ENCODE assay signal across 10 cellular contexts in genomic region chr4:163866728-163867313, GRCh38.
DNase-seq lines count a peak whose midpoint lies in the region; ATAC-seq lines count a peak whose summit lies in the region.
"Had no signal": no experiment of that assay in that cellular context is flagged by ENCODE, and none has a peak within 500 bp of the region (broad histone marks: within the 10 kb centered on the region; RNA-seq: fewer than 3 reads in every experiment).

No MANE protein-coding gene starts in this region.

- no peak overlapping the region for H3K27ac Mint-ChIP-seq in activated naive CD8-positive, alpha-beta T cell treated with anti-CD3 and anti-CD28 coated beads, Interleukin-2, amount 50 U/mL, for 24 hours
- H3K27ac Mint-ChIP-seq in activated naive CD8-positive, alpha-beta T cell treated with anti-CD3 and anti-CD28 coated beads for 36 hours: no peak overlapping the region
- peak overlapping the region; percentile 47 for H3K27ac Mint-ChIP-seq in stimulated activated naive B cell treated with anti-CD40 and anti-IgM and Interleukin-4, amounts not matched to agents 10 μg/mL and 1 μg/mL and 100 μg/mL, for 72 hours

- ATAC-seq in activated naive CD8-positive, alpha-beta T cell treated with anti-CD3 and anti-CD28 coated beads, Interleukin-2, amount 50 U/mL, for 24 hours: peak; percentile 61
- peak; percentile 85 for ATAC-seq in HG02973 (IDR thresholded peaks at IDR 0.05; ENCODE audit: unreplicated experiment)
- ATAC-seq in stimulated activated naive B cell treated with anti-CD40 and anti-IgM and Interleukin-4, amounts not matched to agents 10 μg/mL and 1 μg/mL and 100 μg/mL, for 72 hours (replicated peaks): peak; percentile 39 to 68

- no peaks in the 10 kb centered on the region for H3K27me3 Mint-ChIP-seq in activated naive CD8-positive, alpha-beta T cell treated with anti-CD3 and anti-CD28 coated beads, Interleukin-2, amount 50 U/mL, for 24 hours
- peaks cover 6% of the 10 kb centered on the region for H3K27me3 Mint-ChIP-seq in activated naive CD8-positive, alpha-beta T cell treated with anti-CD3 and anti-CD28 coated beads for 36 hours
- H3K27me3 Mint-ChIP-seq in stimulated activated naive B cell treated with anti-CD40 and anti-IgM and Interleukin-4, amounts not matched to agents 10 μg/mL and 1 μg/mL and 100 μg/mL, for 72 hours: peaks cover 0 to 5% of the 10 kb centered on the region in 2 donors

- no peak for DNase-seq in activated naive CD8-positive, alpha-beta T cell treated with anti-CD3 and anti-CD28 coated beads, Interleukin-2, amount 50 U/mL, for 24 hours
- DNase-seq in activated naive CD8-positive, alpha-beta T cell treated with anti-CD3 and anti-CD28 coated beads for 36 hours: no peak
- DNase-seq in RPMI7951 (ENCODE audit: low read depth) (peak; percentile 1), retina (no peak), iPS-NIHi11 (ENCODE audit: low spot score) (no peak), G401 (ENCODE audit: low spot score) (no peak)
- DNase-seq in stimulated activated naive B cell treated with anti-CD40 and anti-IgM and Interleukin-4, amounts not matched to agents 10 μg/mL and 1 μg/mL and 100 μg/mL, for 72 hours: no peak
- DNase-seq: NCI-H1694; stimulated activated CD4-positive, alpha-beta T cell treated with anti-CD3 and anti-CD28 coated beads, Interleukin-12 subunit alpha, Interleukin-12 subunit beta, amount 100 ng/mL, for 4 hours had no signal

- H3K4me3 Mint-ChIP-seq in activated naive CD8-positive, alpha-beta T cell treated with anti-CD3 and anti-CD28 coated beads, Interleukin-2, amount 50 U/mL, for 24 hours: no peak overlapping the region
- H3K4me3 Mint-ChIP-seq in activated naive CD8-positive, alpha-beta T cell treated with anti-CD3 and anti-CD28 coated beads for 36 hours: no peak overlapping the region
- H3K4me3 Mint-ChIP-seq in stimulated activated naive B cell treated with anti-CD40 and anti-IgM and Interleukin-4, amounts not matched to agents 10 μg/mL and 1 μg/mL and 100 μg/mL, for 72 hours: no peak overlapping the region

- no peaks in the 10 kb centered on the region for H3K9me3 Mint-ChIP-seq in activated naive CD8-positive, alpha-beta T cell treated with anti-CD3 and anti-CD28 coated beads, Interleukin-2, amount 50 U/mL, for 24 hours
- H3K9me3 Mint-ChIP-seq in activated naive CD8-positive, alpha-beta T cell treated with anti-CD3 and anti-CD28 coated beads for 36 hours: no peaks in the 10 kb centered on the region
- no peaks in the 10 kb centered on the region for H3K9me3 Mint-ChIP-seq in stimulated activated naive B cell treated with anti-CD40 and anti-IgM and Interleukin-4, amounts not matched to agents 10 μg/mL and 1 μg/mL and 100 μg/mL, for 72 hours

- no peaks in the 10 kb centered on the region for H3K4me1 Mint-ChIP-seq in activated naive CD8-positive, alpha-beta T cell treated with anti-CD3 and anti-CD28 coated beads, Interleukin-2, amount 50 U/mL, for 24 hours
- no peaks in the 10 kb centered on the region for H3K4me1 Mint-ChIP-seq in activated naive CD8-positive, alpha-beta T cell treated with anti-CD3 and anti-CD28 coated beads for 36 hours
- H3K4me1 Mint-ChIP-seq in stimulated activated naive B cell treated with anti-CD40 and anti-IgM and Interleukin-4, amounts not matched to agents 10 μg/mL and 1 μg/mL and 100 μg/mL, for 72 hours: no peaks in the 10 kb centered on the region

- H3K36me3 Mint-ChIP-seq in activated naive CD8-positive, alpha-beta T cell treated with anti-CD3 and anti-CD28 coated beads, Interleukin-2, amount 50 U/mL, for 24 hours (ENCODE audit: low read depth): no peaks in the 10 kb centered on the region
- no peaks in the 10 kb centered on the region for H3K36me3 Mint-ChIP-seq in activated naive CD8-positive, alpha-beta T cell treated with anti-CD3 and anti-CD28 coated beads for 36 hours
- H3K36me3 Mint-ChIP-seq in stimulated activated naive B cell treated with anti-CD40 and anti-IgM and Interleukin-4, amounts not matched to agents 10 μg/mL and 1 μg/mL and 100 μg/mL, for 72 hours: no peaks in the 10 kb centered on the region

- in situ Hi-C loops in G401 (cut with HindIII; ENCODE audit: low sequenced_read_pairs): no loop called here
